In the genomic region with DNA sequence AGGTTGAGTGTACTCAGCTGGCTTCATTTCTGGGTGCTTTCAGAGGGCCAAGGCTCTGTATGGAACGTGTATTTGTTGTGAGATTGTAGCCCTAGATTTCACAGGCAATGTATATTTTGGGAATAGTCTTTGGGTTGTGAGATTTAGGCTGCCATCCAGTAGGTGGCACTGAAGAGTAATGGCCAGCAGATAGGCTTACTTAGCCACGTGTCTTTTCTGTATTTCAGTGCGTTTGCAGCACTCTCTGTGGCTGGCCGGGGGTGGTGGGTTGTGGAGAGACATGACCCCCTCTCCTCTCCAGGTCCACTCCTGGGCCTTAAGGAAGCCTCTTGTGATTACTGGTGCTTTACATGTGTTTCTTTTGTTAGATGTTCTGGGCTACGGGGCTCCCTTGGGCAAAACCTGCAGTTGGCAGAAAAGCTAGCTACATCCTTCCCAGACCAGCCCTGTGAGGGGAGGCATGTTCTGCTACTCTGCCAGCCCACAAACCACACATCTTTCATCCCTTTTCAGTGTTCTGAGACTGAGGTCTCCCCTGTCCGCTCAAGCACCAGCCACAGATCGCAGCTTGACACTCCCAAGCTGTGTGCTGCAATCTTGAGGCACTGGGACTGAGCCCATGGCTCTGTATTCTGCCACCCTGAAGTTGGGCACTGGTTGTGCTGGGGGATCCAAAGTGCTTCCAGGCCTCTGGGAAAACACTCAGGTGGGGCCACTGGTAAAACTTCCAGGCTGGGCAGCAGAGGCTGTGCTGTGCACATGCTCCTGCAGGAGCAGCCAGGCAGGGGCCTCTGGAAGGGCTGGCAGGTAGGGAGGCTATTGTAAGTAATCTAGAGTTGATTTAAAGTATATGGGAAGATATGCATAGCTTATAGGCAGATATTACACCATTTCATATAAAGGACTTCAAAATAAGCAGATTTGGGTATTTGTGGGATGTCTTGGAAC, we compare ENCODE assay signal across 8 cellular contexts.
A peak's percentile ranks its signal among the peaks of the same experiment; 100 is the strongest.
DNase-seq lines count a peak whose midpoint lies in the region; ATAC-seq and FAIRE-seq lines count a peak whose summit lies in the region.

No MANE protein-coding gene starts in this region.

- ATAC-seq in GM18511 (IDR thresholded peaks at IDR 0.05; ENCODE audit: unreplicated experiment) (peak; percentile 90), HG02798 (IDR thresholded peaks at IDR 0.05; ENCODE audit: poor library complexity, unreplicated experiment) (peak; percentile 91)
- ATAC-seq in activated CD8-positive, alpha-beta T cell treated with anti-CD3 and anti-CD28 coated beads, Interleukin-2, amount 10 ng/mL, durations not matched to agents 7 days and 5 days, result peak; percentile 36

- H3K27me3 Mint-ChIP-seq in activated CD8-positive, alpha-beta T cell treated with anti-CD3 and anti-CD28 coated beads, Interleukin-2, amount 10 ng/mL, durations not matched to agents 7 days and 5 days (ENCODE audit: low read depth), result no peaks in the 10 kb centered on the region

- FAIRE-seq in islet of Langerhans (lab: Jason Lieb, UNC) (peak; percentile 78), urothelium cell line (lab: Jason Lieb, UNC) (no peak)

- H3K4me3 Mint-ChIP-seq in activated CD8-positive, alpha-beta T cell treated with anti-CD3 and anti-CD28 coated beads, Interleukin-2, amount 10 ng/mL, durations not matched to agents 7 days and 5 days, result no peak overlapping the region

- DNase-seq in CD1c-positive myeloid dendritic cell (ENCODE audit: extremely low spot score), result peak; percentile 33
- DNase-seq in NAMALWA (ENCODE audit: low spot score), result peak; percentile 86
- peak; percentile 21 for DNase-seq in activated CD8-positive, alpha-beta T cell treated with anti-CD3 and anti-CD28 coated beads, Interleukin-2, amount 10 ng/mL, durations not matched to agents 7 days and 5 days
- peak; percentile 6 for DNase-seq in urothelium cell line (ENCODE audit: low spot score)
- DNase-seq in HuH-7 (ENCODE audit: low spot score), result no peak

- H3K4me1 Mint-ChIP-seq in activated CD8-positive, alpha-beta T cell treated with anti-CD3 and anti-CD28 coated beads, Interleukin-2, amount 10 ng/mL, durations not matched to agents 7 days and 5 days (ENCODE audit: low read depth), result no peaks in the 10 kb centered on the region

- CTCF ChIA-PET in activated CD8-positive, alpha-beta T cell treated with anti-CD3 and anti-CD28 coated beads, Interleukin-2, amount 10 ng/mL, durations not matched to agents 7 days and 5 days (lab: Charles Lee), result no interaction called here

- H3K36me3 Mint-ChIP-seq in activated CD8-positive, alpha-beta T cell treated with anti-CD3 and anti-CD28 coated beads, Interleukin-2, amount 10 ng/mL, durations not matched to agents 7 days and 5 days (ENCODE audit: low read depth), result no peaks in the 10 kb centered on the region

- POLR2A ChIA-PET in activated CD8-positive, alpha-beta T cell treated with anti-CD3 and anti-CD28 coated beads, Interleukin-2, amount 10 ng/mL, durations not matched to agents 7 days and 5 days (lab: Charles Lee), result no interaction called here

- no peak overlapping the region for H3K27ac Mint-ChIP-seq in activated CD8-positive, alpha-beta T cell treated with anti-CD3 and anti-CD28 coated beads, Interleukin-2, amount 10 ng/mL, durations not matched to agents 7 days and 5 days

- no peaks in the 10 kb centered on the region for H3K9me3 Mint-ChIP-seq in activated CD8-positive, alpha-beta T cell treated with anti-CD3 and anti-CD28 coated beads, Interleukin-2, amount 10 ng/mL, durations not matched to agents 7 days and 5 days (ENCODE audit: insufficient read depth)

Comparison
In these comparisons a context has a peak if more than half of its experiments do, and no peak if none do; other contexts are left out.
1. ATAC-seq: peak in every context shown above with its lines; median percentile 91 in HG02798; 90 in GM18511; 36 in activated CD8-positive, alpha-beta T cell treated with anti-CD3 and anti-CD28 coated beads, Interleukin-2, amount 10 ng/mL, durations not matched to agents 7 days and 5 days.